8 cellular contexts compared by ENCODE assay signal in the genomic region with DNA sequence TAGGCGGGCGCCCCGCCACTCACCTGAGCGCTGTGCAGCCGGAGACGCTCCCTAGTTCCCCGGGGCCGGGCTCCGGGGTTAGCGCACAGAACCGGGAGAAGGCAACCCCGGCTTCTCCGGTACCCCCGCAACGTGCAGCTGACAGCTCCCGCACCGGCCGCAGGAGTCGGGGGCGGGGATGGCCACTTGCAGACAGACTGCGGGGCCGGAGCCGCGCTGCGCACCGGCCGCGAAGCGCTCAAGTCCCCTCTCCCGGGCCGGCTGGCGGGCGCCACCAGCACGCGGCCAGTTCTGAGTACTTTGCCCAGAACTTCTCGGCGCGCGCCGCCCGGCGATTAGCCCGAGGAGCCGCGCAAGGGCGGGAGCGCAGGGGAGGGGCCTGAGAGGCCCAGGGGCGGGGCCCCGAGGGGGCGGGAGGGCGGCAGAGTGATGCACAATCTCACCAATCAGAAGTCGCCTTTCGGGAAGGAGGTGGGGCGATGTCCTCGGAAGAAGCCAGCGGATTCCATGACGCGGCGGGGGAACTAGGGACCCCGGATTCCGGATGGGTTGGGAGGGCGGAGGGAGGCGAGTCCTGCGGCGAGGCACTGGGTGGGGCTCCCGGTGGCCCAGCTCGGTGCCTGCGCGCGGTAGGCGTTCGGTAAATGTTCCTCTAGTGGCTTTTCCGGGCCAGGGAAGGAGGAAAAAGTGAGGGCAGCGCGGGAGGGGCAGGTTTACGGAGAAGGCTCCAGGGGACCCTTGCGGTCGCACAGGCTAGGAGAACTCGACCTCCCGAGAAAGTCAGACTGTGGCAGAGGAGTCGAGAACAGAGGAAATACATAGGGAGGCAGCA. TPM values are rescaled to one million over a fixed set of nuclear protein-coding genes. Genes with fewer than 3 reads are reported as not detected.
DNase-seq lines count a peak whose midpoint lies in the region; ATAC-seq and TF ChIP-seq lines count a peak whose summit lies in the region.

A gene with protein sequence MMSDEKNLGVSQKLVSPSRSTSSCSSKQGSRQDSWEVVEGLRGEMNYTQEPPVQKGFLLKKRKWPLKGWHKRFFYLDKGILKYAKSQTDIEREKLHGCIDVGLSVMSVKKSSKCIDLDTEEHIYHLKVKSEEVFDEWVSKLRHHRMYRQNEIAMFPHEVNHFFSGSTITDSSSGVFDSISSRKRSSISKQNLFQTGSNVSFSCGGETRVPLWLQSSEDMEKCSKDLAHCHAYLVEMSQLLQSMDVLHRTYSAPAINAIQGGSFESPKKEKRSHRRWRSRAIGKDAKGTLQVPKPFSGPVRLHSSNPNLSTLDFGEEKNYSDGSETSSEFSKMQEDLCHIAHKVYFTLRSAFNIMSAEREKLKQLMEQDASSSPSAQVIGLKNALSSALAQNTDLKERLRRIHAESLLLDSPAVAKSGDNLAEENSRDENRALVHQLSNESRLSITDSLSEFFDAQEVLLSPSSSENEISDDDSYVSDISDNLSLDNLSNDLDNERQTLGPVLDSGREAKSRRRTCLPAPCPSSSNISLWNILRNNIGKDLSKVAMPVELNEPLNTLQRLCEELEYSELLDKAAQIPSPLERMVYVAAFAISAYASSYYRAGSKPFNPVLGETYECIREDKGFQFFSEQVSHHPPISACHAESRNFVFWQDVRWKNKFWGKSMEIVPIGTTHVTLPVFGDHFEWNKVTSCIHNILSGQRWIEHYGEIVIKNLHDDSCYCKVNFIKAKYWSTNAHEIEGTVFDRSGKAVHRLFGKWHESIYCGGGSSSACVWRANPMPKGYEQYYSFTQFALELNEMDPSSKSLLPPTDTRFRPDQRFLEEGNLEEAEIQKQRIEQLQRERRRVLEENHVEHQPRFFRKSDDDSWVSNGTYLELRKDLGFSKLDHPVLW (minus strand): TSS at position 316 of the 832 bp plus-strand sequence. CDS start 87,706 bp downstream, outside the sequence.

- no peaks in the 10 kb centered on the region for H3K9me3 Mint-ChIP-seq in activated CD4-positive, alpha-beta T cell treated with anti-CD3 and anti-CD28 coated beads, Interleukin-2, amount 10 ng/mL, durations not matched to agents 24 days and 14 days

- H3K4me3 Mint-ChIP-seq in activated CD4-positive, alpha-beta T cell treated with anti-CD3 and anti-CD28 coated beads, Interleukin-2, amount 10 ng/mL, durations not matched to agents 24 days and 14 days, result peak within 1 kb of the TSS; percentile 96

- peaks cover 21% of the 10 kb centered on the region for H3K36me3 Mint-ChIP-seq in activated CD4-positive, alpha-beta T cell treated with anti-CD3 and anti-CD28 coated beads, Interleukin-2, amount 10 ng/mL, durations not matched to agents 24 days and 14 days (ENCODE audit: low read depth)

- H3K27me3 ChIP-seq in BE2C (no peaks in the 10 kb centered on the region), left lung (peaks cover 0 to 39% of the 10 kb centered on the region in 2 donors)

- no peaks in the 10 kb centered on the region for H3K9me3 ChIP-seq in BE2C
- H3K9me3 ChIP-seq in left lung, result no peaks in the 10 kb centered on the region

- H3K36me3 ChIP-seq in BE2C, result no peaks in the 10 kb centered on the region
- no peaks in the 10 kb centered on the region for H3K36me3 ChIP-seq in left lung

- H3K4me1 Mint-ChIP-seq in activated CD4-positive, alpha-beta T cell treated with anti-CD3 and anti-CD28 coated beads, Interleukin-2, amount 10 ng/mL, durations not matched to agents 24 days and 14 days, result peaks cover 53% of the 10 kb centered on the region

- no peaks in the 10 kb centered on the region for H3K27me3 Mint-ChIP-seq in activated CD4-positive, alpha-beta T cell treated with anti-CD3 and anti-CD28 coated beads, Interleukin-2, amount 10 ng/mL, durations not matched to agents 24 days and 14 days

- H3K27ac ChIP-seq in left lung, result peak within 1 kb of the TSS; percentile 78 to 94

- intact Hi-C loops in activated CD4-positive, alpha-beta T cell treated with anti-CD3 and anti-CD28 coated beads, Interleukin-2, amount 10 ng/mL, durations not matched to agents 24 days and 14 days (cut with micrococcal nuclease), result loop anchor here (1.0 to 5.0 kb wide), 9 partner anchors 14 to 405 kb away; a partner anchor contains a TSS
- intact Hi-C loops in left lung (cut with DNase I), result no loop called here

- DNase-seq in BE2C (peak; percentile 95), GM19238 (ENCODE audit: insufficient read length, low spot score) (peak; percentile 49), NCI-H524 (lab: John Stamatoyannopoulos, UW) (peak; percentile 79 to 92), cortex of kidney (lab: John Stamatoyannopoulos, UW) (peak; percentile 63), left lung (peak; percentile 97 to 98)
- DNase-seq in activated CD4-positive, alpha-beta T cell treated with anti-CD3 and anti-CD28 coated beads, Interleukin-2, amount 10 ng/mL, durations not matched to agents 24 days and 14 days, result peak; percentile 98
- DNase-seq in stimulated activated CD4-positive, alpha-beta T cell treated with anti-CD3 and anti-CD28 coated beads, Interleukin-2, amount 100 ng/mL, for 4 hours (ENCODE audit: low read depth), result peak; percentile 93

- TF ChIP-seq CTCF in BE2C (IDR thresholded peaks at IDR 0.05; ENCODE audit: low read depth, low read length) (0 out of 2 replicates have a peak, but pooled peaks have one; percentile 4), left lung (IDR thresholded peaks at IDR 0.05) (peak in 1 of 2 donors; percentile 1)

- H3K4me3 ChIP-seq in BE2C (ENCODE audit: low read depth, low read length) (peak within 1 kb of the TSS; percentile 69), left lung (peak within 1 kb of the TSS; percentile 55 to 84)

- ATAC-seq in HG03439 (IDR thresholded peaks at IDR 0.05; ENCODE audit: unreplicated experiment) (peak; percentile 82), left lung (peak; percentile 90)

- H3K4me1 ChIP-seq in BE2C (no peaks in the 10 kb centered on the region), left lung (peaks cover 0 to 28% of the 10 kb centered on the region in 2 donors)

- H3K27ac Mint-ChIP-seq in activated CD4-positive, alpha-beta T cell treated with anti-CD3 and anti-CD28 coated beads, Interleukin-2, amount 10 ng/mL, durations not matched to agents 24 days and 14 days, result peak within 1 kb of the TSS; percentile 96

RNA-seq across cellular contexts. Expression of the gene that starts here (rescaled TPM):
- 7.6 TPM for polyA plus RNA-seq in BE2C (2012; ENCODE audit: insufficient read depth, insufficient read length, low read depth)
- total RNA-seq in activated CD4-positive, alpha-beta T cell treated with anti-CD3 and anti-CD28 coated beads, Interleukin-2, amount 10 ng/mL, durations not matched to agents 24 days and 14 days, result 93.7 and 93.8 TPM in 2 replicates
- 10 to 100 TPM; 21.4 to 30.5 TPM for total RNA-seq in left lung

Comparison
In these comparisons a context has a peak if more than half of its experiments do, and no peak if none do; other contexts are left out.
1. Peak in every context shown above with its lines: DNase-seq, ATAC-seq, H3K4me3 ChIP-seq and H3K27ac ChIP-seq.